ENCODE assay signal across 19 cellular contexts in the genomic region with DNA sequence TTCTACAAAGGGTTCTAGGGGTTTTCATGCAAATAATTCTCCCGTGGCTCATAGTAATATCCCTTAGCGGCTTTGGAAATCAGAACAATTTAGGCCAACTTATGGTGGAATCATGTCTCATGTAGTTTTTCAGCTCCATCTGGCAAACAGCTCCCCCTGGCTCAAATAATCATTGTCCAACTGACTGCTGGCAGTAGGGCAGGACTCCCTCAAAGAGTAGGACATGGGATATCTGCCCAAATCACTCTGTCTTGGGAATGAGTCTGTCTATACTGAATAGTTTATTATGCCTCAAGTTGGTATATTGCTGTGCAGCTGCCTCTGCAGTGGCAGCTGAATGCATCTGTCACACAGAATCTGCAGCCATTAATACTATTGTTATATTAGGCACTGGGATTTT.
DNase-seq lines count a peak whose midpoint lies in the region; ATAC-seq and TF ChIP-seq lines count a peak whose summit lies in the region.
"Had no signal": no experiment of that assay in that cellular context is flagged by ENCODE, and none has a peak within 500 bp of the region (broad histone marks: within the 10 kb centered on the region; RNA-seq: fewer than 3 reads in every experiment).

No MANE protein-coding gene starts in this region.

- POLR2A ChIA-PET in AG04449 (lab: Yijun Ruan, JAX), result no interaction called here

- CTCF ChIA-PET in AG04449 (lab: Yijun Ruan, JAX), result interaction anchor here (0.6 to 2.1 kb wide), 5 partner anchors 15 to 1332 kb away, joined by 3 to 8 read pairs (median 4); no protein-coding TSS in a partner anchor

- DNase-seq in AG04449 (ENCODE audit: low read depth, low spot score) (no peak), HCEC 1CT (peak; percentile 56), astrocyte of the hippocampus (ENCODE audit: low read depth, low spot score) (peak; percentile 2), iPS-NIHi7 (ENCODE audit: extremely low spot score) (peak; percentile 21), NK-92 (lab: John Stamatoyannopoulos, UW; ENCODE audit: unreplicated experiment) (no peak), kidney tubule cell (ENCODE audit: low spot score) (no peak), DMS153 treated with DMSO at 0.1 percent for 48 hours (lab: John Stamatoyannopoulos, UW; ENCODE audit: unreplicated experiment) (no peak)
- DNase-seq: activated CD4-positive, alpha-beta T cell treated with anti-CD3 and anti-CD28 coated beads, Interleukin-2, amount 50 U/mL, for 48 hours; activated T-cell treated with anti-CD3 and anti-CD28 coated beads, Interleukin-2, amount 50 U/mL, for 1 hour; effector memory CD8-positive, alpha-beta T cell; GDM1; NCI-H1930; NCI-H524 treated with DMSO at 0.1 percent for 48 hours; ovary; small intestine; T-cell; transverse colon had no signal

- no peak overlapping the region for H3K4me3 ChIP-seq in AG04449 (ENCODE audit: low read depth, low read length)
- H3K4me3 ChIP-seq: ovary, transverse colon had no signal

- no peak for ATAC-seq in GM21390 (IDR thresholded peaks at IDR 0.05; ENCODE audit: unreplicated experiment)
- ATAC-seq: effector memory CD8-positive, alpha-beta T cell; left lobe of liver; T-cell had no signal

- peak; percentile 26 for TF ChIP-seq CTCF in AG04449 (IDR thresholded peaks at IDR 0.05; ENCODE audit: insufficient read depth, low read length, missing control alignments)

Comparison
In these comparisons a context has a peak if more than half of its experiments do, and no peak if none do; other contexts are left out.
1. DNase-seq: peak in HCEC 1CT (single experiment), astrocyte of the hippocampus (single experiment) and iPS-NIHi7 (single experiment); none in AG04449 (single experiment), NK-92 (single experiment), kidney tubule cell (single experiment) and DMS153 treated with DMSO at 0.1 percent for 48 hours (single experiment).